Comparison of ENCODE assay signal across 8 cellular contexts in the genomic region with DNA sequence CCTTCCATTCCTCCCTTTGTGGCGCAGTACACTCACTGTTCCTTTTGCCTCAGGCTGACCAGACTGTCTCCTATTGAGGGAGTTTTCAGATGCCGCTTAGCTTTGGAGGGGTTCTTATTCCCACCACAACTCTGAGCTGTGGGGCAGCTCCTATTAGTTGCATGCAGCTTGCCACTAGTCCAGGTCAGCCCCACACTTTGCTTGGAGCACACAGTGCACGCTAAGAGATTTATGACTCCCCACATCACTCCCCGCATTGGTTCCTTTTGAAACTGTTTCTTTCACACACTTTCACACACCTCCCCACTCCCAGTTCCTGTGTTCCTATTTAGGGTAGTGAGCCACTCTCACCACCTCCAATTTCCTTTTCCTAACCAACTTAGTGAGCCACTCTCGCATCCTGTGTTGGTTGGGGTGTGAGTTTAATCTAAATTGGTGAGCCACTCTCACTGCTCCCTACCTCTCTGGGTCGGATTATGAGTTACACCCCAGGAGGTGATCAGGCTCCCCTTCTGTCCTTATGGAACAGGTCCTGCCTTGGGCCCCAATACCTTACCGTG. TPM values are rescaled to one million over a fixed set of nuclear protein-coding genes. Genes with fewer than 3 reads are reported as not detected.
DNase-seq lines count a peak whose midpoint lies in the region; ATAC-seq and TF ChIP-seq lines count a peak whose summit lies in the region.

No MANE protein-coding gene starts in this region.

- no peak overlapping the region for H3K18ac ChIP-seq in neuronal stem cell (ENCODE audit: low read length)

- no peak overlapping the region for H2AK5ac ChIP-seq in neuronal stem cell (ENCODE audit: low read depth, low read length)

- H2BK12ac ChIP-seq in neuronal stem cell (ENCODE audit: low read length) = no peak overlapping the region

- H3K27ac Mint-ChIP-seq in T-helper 17 cell (peak overlapping the region; percentile 90), type B pancreatic cell (no peak overlapping the region)

- H3K9me3 ChIP-seq in T-helper 17 cell (ENCODE audit: control insufficient read depth, low read length, poor library complexity, severe bottlenecking) (no peaks in the 10 kb centered on the region), neuronal stem cell (replicated peaks in 1 of 2; ENCODE audit: control insufficient read depth in 2 of 2, insufficient read depth in 1 of 2, low read depth in 1 of 2, low read length in 2 of 2) (peaks cover 8 to 9% of the 10 kb centered on the region in 2 donors)

- no peak overlapping the region for H4K91ac ChIP-seq in neuronal stem cell (ENCODE audit: low read depth, low read length, poor library complexity)

- no peak overlapping the region for H2BK15ac ChIP-seq in neuronal stem cell (ENCODE audit: low read length)

- peaks cover 0 to 14% (median 0%) of the 10 kb centered on the region in 3 experiments for H3K27me3 ChIP-seq in neuronal stem cell (ENCODE audit: control insufficient read depth in 3 of 3, insufficient read depth in 3 of 3, low read depth in 1 of 3, low read length in 3 of 3)

- H3K14ac ChIP-seq in neuronal stem cell (ENCODE audit: low read length) = no peak overlapping the region

- H3K4ac ChIP-seq in neuronal stem cell (ENCODE audit: low read length) = no peak overlapping the region

- H3K36me3 ChIP-seq in neuronal stem cell (replicated peaks in 1 of 2; ENCODE audit: control insufficient read depth in 2 of 2, insufficient read depth in 2 of 2, low read length in 2 of 2) = no peaks in the 10 kb centered on the region

- no peak for DNase-seq in T-helper 17 cell
- DNase-seq in neuronal stem cell (ENCODE audit: low spot score) = no peak
- no peak for DNase-seq in C1 segment of cervical spinal cord (lab: John Stamatoyannopoulos, UW)
- DNase-seq in kidney tubule cell (ENCODE audit: low spot score) = no peak
- no peak for DNase-seq in HT-29 (ENCODE audit: low spot score)
- DNase-seq in type B pancreatic cell (ENCODE audit: extremely low spot score, unreplicated experiment) = no peak

- ATAC-seq in GM19372 (IDR thresholded peaks at IDR 0.05; ENCODE audit: low read depth, unreplicated experiment) (peak; percentile 44), HG03025 (IDR thresholded peaks at IDR 0.05; ENCODE audit: low FRiP score, unreplicated experiment) (peak; percentile 49), T-helper 17 cell (peak; percentile 41)

- no peak overlapping the region for H3K9ac ChIP-seq in neuronal stem cell (ENCODE audit: low read depth, low read length, poor library complexity)

- no peak overlapping the region for H4K8ac ChIP-seq in neuronal stem cell (ENCODE audit: low read depth, low read length)

- H3K4me1 Mint-ChIP-seq in T-helper 17 cell = peaks cover 18% of the 10 kb centered on the region
- peaks cover 10% of the 10 kb centered on the region for H3K4me1 Mint-ChIP-seq in type B pancreatic cell (ENCODE audit: unreplicated experiment)

- H2BK120ac ChIP-seq in neuronal stem cell (ENCODE audit: low read depth, low read length) = no peak overlapping the region

- H2AFZ ChIP-seq in neuronal stem cell (ENCODE audit: low read length) = peak overlapping the region; percentile 72

- H3K36me3 Mint-ChIP-seq in T-helper 17 cell (ENCODE audit: low read depth) (no peaks in the 10 kb centered on the region), type B pancreatic cell (no peaks in the 10 kb centered on the region)

- no peaks in the 10 kb centered on the region for H3K79me1 ChIP-seq in neuronal stem cell (ENCODE audit: low read depth, low read length)

- no peaks in the 10 kb centered on the region for H3K4me1 ChIP-seq in neuronal stem cell (ENCODE audit: control insufficient read depth in 2 of 2, insufficient read depth in 1 of 2, low read depth in 1 of 2, low read length in 2 of 2)

- H3K23ac ChIP-seq in neuronal stem cell (ENCODE audit: low read depth, low read length, poor library complexity) = no peak overlapping the region

- no CpG with 5 or more reads among the region's 7 CpGs for WGBS in neuronal stem cell (ENCODE audit: extremely low coverage in 2 of 2, insufficient read length in 2 of 2, insufficient replicate concordance in 1 of 2), 2 donors

- no peak overlapping the region for H2BK5ac ChIP-seq in neuronal stem cell (ENCODE audit: low read length)

- peak overlapping the region; percentile 90 for H3K4me3 Mint-ChIP-seq in T-helper 17 cell
- H3K4me3 Mint-ChIP-seq in type B pancreatic cell = no peak overlapping the region

- H3K4me3 ChIP-seq in neuronal stem cell (ENCODE audit: low read length in 2 of 2) = no peak overlapping the region

- H3K27me3 Mint-ChIP-seq in T-helper 17 cell = no peaks in the 10 kb centered on the region
- H3K27me3 Mint-ChIP-seq in type B pancreatic cell = peaks cover 18% of the 10 kb centered on the region

- no peak overlapping the region for H3K27ac ChIP-seq in neuronal stem cell (replicated peaks; ENCODE audit: low read length)

- no peak overlapping the region for H3K4me2 ChIP-seq in neuronal stem cell (ENCODE audit: insufficient read depth, low read length, poor library complexity, severe bottlenecking)

- no peak for TF ChIP-seq CTCF in type B pancreatic cell (conservative IDR thresholded peaks at IDR 0.05)

- H3K9me3 Mint-ChIP-seq in type B pancreatic cell = no peaks in the 10 kb centered on the region

RNA-seq across cellular contexts. Expression of gene ZNF485, which starts 10.4 kb away (rescaled TPM):
- total RNA-seq in T-helper 17 cell (1 to 10 TPM; 2.4 to 2.9 TPM), type B pancreatic cell (ENCODE audit: low replicate concordance) (3.5 and 6.7 TPM in 2 replicates)
- 2.0 TPM for polyA plus RNA-seq in neuronal stem cell (2013, experiment 1 of 2)
- 2.4 TPM for polyA plus RNA-seq in neuronal stem cell (2013, experiment 2 of 2)
- total RNA-seq in HT-29 (2014; rRNA removed; shearing (Covaris generic)) = 1.7 and 7.3 TPM in 2 replicates

RNA-seq across cellular contexts. Expression of gene ZNF239, which starts 21.4 kb away (rescaled TPM):
- 1 to 10 TPM in 1 of 2 donors, under 1 TPM in 1; 0.96 to 1.1 TPM for total RNA-seq in T-helper 17 cell
- polyA plus RNA-seq in neuronal stem cell (2013, experiment 1 of 2) = 4.0 TPM
- polyA plus RNA-seq in neuronal stem cell (2013, experiment 2 of 2) = 3.9 TPM
- 10.9 and 12.8 TPM in 2 replicates for total RNA-seq in HT-29 (2014; rRNA removed; shearing (Covaris generic))
- total RNA-seq in type B pancreatic cell (ENCODE audit: low replicate concordance) = 2.4 and 9.2 TPM in 2 replicates

RNA-seq across cellular contexts. Expression of gene ZNF32, which starts 52.9 kb away (rescaled TPM):
- 10 to 100 TPM; 19.0 to 19.2 TPM for total RNA-seq in T-helper 17 cell
- 25.9 TPM for polyA plus RNA-seq in neuronal stem cell (2013, experiment 1 of 2)
- polyA plus RNA-seq in neuronal stem cell (2013, experiment 2 of 2) = 26.0 TPM
- total RNA-seq in HT-29 (2014; rRNA removed; shearing (Covaris generic)) = 7.0 and 7.8 TPM in 2 replicates
- 30.5 and 41.8 TPM in 2 replicates for total RNA-seq in type B pancreatic cell (ENCODE audit: low replicate concordance)
